ENCODE assay signal across 8 cellular contexts in the genomic region with DNA sequence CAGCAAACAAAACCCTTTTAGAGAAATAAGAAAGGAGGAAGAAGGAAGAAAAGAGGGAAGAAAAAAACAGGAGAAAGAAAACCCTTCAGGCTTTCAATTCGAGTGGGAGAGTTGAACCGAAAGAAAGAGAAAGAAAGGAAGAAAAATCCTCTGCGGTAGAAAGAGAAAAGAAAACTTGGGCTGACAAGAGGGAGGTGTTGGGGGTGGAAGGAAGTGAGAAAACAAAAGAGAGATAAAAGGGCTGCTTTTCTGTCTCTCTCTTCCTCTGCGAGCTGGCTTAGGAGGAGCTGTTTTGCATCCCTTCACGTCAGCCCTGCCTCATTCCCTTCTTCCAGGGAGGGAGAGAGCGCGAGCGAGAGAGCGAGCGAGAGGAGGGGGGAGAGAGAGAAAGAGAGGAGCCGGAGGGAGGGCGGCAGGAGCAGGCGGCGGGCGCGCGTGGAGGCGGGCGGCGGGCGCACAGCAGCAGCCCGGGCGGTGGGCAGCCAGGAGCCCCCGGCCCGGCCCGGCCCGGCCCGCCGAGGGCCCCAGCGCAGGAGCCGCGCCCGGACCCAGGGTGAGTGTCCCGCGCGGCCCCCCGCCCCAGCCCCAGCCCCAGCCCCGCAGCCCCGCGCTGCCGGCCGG. TPM values are rescaled to one million over a fixed set of nuclear protein-coding genes. Genes with fewer than 3 reads are reported as not detected.
DNase-seq lines count a peak whose midpoint lies in the region; ATAC-seq and TF ChIP-seq lines count a peak whose summit lies in the region.

A gene with protein sequence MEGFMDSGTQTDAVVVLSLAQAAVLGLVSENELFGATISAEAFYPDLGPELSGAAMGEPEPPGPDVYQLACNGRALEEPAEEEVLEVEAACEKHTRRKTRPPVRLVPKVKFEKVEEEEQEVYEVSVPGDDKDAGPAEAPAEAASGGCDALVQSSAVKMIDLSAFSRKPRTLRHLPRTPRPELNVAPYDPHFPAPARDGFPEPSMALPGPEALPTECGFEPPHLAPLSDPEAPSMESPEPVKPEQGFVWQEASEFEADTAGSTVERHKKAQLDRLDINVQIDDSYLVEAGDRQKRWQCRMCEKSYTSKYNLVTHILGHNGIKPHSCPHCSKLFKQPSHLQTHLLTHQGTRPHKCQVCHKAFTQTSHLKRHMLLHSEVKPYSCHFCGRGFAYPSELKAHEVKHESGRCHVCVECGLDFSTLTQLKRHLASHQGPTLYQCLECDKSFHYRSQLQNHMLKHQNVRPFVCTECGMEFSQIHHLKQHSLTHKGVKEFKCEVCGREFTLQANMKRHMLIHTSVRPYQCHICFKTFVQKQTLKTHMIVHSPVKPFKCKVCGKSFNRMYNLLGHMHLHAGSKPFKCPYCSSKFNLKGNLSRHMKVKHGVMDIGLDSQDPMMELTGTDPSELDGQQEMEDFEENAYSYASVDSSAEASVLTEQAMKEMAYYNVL (plus strand): TSS at position 263 of the 621 bp plus-strand sequence. CDS start 65,814 bp downstream, outside the sequence.

- peak within 1 kb of the TSS; percentile 94 for H3K4me2 ChIP-seq in PC-3 (ENCODE audit: low read length)
- H3K4me2 ChIP-seq in osteoblast (ENCODE audit: insufficient read depth, low read length) = peak within 1 kb of the TSS; percentile 95

- H3K27me3 ChIP-seq in PC-3 (ENCODE audit: low read length) = no peaks in the 10 kb centered on the region
- H3K27me3 ChIP-seq in heart right ventricle = no peaks in the 10 kb centered on the region
- no peaks in the 10 kb centered on the region for H3K27me3 ChIP-seq in osteoblast (ENCODE audit: insufficient read depth, low read length)

- TSS peak; percentile 61 for BruUV-seq in PC-3 (replicated peaks; lab: Mats Ljungman, UMichigan)

- ATAC-seq in HG02798 (IDR thresholded peaks at IDR 0.05; ENCODE audit: poor library complexity, unreplicated experiment) (peak; percentile 18), PC-3 (peak; percentile 18), heart right ventricle (peak; percentile 20 to 70 (median 42)), GM18517 (IDR thresholded peaks at IDR 0.05; ENCODE audit: unreplicated experiment) (no peak)

- DNase-seq in NCI-H524 (lab: John Stamatoyannopoulos, UW) = peak; percentile 25 to 55
- DNase-seq in NCI-H524 treated with DMSO at 0.1 percent for 48 hours (lab: John Stamatoyannopoulos, UW) = no peak
- peak; percentile 48 for DNase-seq in PC-3
- peak in 35 of 56 donors; percentile 6 to 68 (median 37) for DNase-seq in amygdala (lab: John Stamatoyannopoulos, UW)
- DNase-seq in heart right ventricle = peak; percentile 51 to 54
- DNase-seq in osteoblast (ENCODE audit: insufficient read length, low spot score, missing footprints) = peak; percentile 96

- TF ChIP-seq CTCF in PC-3 (conservative IDR thresholded peaks at IDR 0.05; ENCODE audit: low read depth, low read length) (no peak), heart right ventricle (IDR thresholded peaks at IDR 0.05) (no peak), osteoblast (IDR thresholded peaks at IDR 0.05; ENCODE audit: extremely low read depth, low read depth, low read length) (no peak)

- CTCF ChIA-PET in PC-3 (lab: Charles Lee) = interaction anchor here (0.6 kb wide), 2 partner anchors 114 to 120 kb away, joined by 3 to 6 read pairs; no protein-coding TSS in a partner anchor

- H3K79me2 ChIP-seq in PC-3 (ENCODE audit: low read length) (peaks cover 39% of the 10 kb centered on the region), osteoblast (ENCODE audit: insufficient read depth, low read length) (peaks cover 23% of the 10 kb centered on the region)

- H3K36me3 ChIP-seq in PC-3 (ENCODE audit: low read depth, low read length) = no peaks in the 10 kb centered on the region
- H3K36me3 ChIP-seq in heart right ventricle = no peaks in the 10 kb centered on the region
- no peaks in the 10 kb centered on the region for H3K36me3 ChIP-seq in osteoblast (ENCODE audit: insufficient read depth, low read length)

- no peaks in the 10 kb centered on the region for H3K9me2 ChIP-seq in PC-3 (replicated peaks; ENCODE audit: low read length)

- H2AFZ ChIP-seq in PC-3 (ENCODE audit: low read length) (peak within 1 kb of the TSS; percentile 64), osteoblast (ENCODE audit: low read length) (peak within 1 kb of the TSS; percentile 89)

- peak within 1 kb of the TSS; percentile 50 for H3K27ac ChIP-seq in PC-3 (ENCODE audit: low read length)
- H3K27ac ChIP-seq in heart right ventricle = peak within 1 kb of the TSS; percentile 68 to 97 (median 88)
- H3K27ac ChIP-seq in osteoblast (ENCODE audit: low read depth, low read length) = peak within 1 kb of the TSS; percentile 87

- WGBS in heart right ventricle, 2 donors = 1 to 4% methylated on average over 5 to 38 of the region's 42 CpGs

- H4K20me1 ChIP-seq in PC-3 (ENCODE audit: low read length) (0 out of 2 replicates have a peak, but pooled peaks cover 3% of the 10 kb centered on the region), osteoblast (ENCODE audit: insufficient read depth, low read length) (peaks cover 11% of the 10 kb centered on the region)

- intact Hi-C loops in PC-3 (cut with micrococcal nuclease) = loop anchor here (10.0 kb wide), 1 partner anchor 106 kb away; the partner anchor contains the start of gene AP3S2
- intact Hi-C loops in heart right ventricle (cut with DNase I) = loop anchor here in 8 of 10 donors (5.0 to 10.0 kb wide), 4 partner anchors 64 to 109 kb away; partner anchors contain the start of genes AP3S2 (in 3 of the 8) and ARPIN (in 1 of the 8)

- H3K4me1 ChIP-seq in PC-3 (ENCODE audit: insufficient read depth, low read length) (peaks cover 71% of the 10 kb centered on the region), heart right ventricle (peaks cover 11 to 61% (median 54%) of the 10 kb centered on the region in 9 donors), osteoblast (ENCODE audit: insufficient read depth, low read length) (peaks cover 49% of the 10 kb centered on the region)

- H3K9me3 ChIP-seq in PC-3 (ENCODE audit: low read length) (no peaks in the 10 kb centered on the region), heart right ventricle (no peaks in the 10 kb centered on the region), osteoblast (ENCODE audit: low read depth, low read length) (no peaks in the 10 kb centered on the region)

- POLR2A ChIA-PET in PC-3 (lab: Charles Lee; ENCODE audit: unreplicated experiment) = interaction anchor here (0.5 to 0.6 kb wide), 3 partner anchors 90 to 233 kb away, joined by 3 to 5 read pairs (median 4); partner anchors contain the start of genes CIB1 and GDPGP1

- peak within 1 kb of the TSS; percentile 89 for H3K4me3 ChIP-seq in PC-3 (ENCODE audit: low read length)
- H3K4me3 ChIP-seq in heart right ventricle = peak within 1 kb of the TSS; percentile 54 to 90 (median 84)
- peak within 1 kb of the TSS; percentile 86 for H3K4me3 ChIP-seq in osteoblast (ENCODE audit: insufficient read depth, low read length)

- peak within 1 kb of the TSS; percentile 82 for H3K9ac ChIP-seq in PC-3 (ENCODE audit: low read length)

- H3F3A ChIP-seq in PC-3 (ENCODE audit: low read length, unreplicated experiment) = peaks cover 3% of the 10 kb centered on the region

RNA-seq across cellular contexts. Expression of the gene that starts here (rescaled TPM):
- total RNA-seq in PC-3 (2014; rRNA removed) (12.9 and 21.2 TPM in 2 replicates), heart right ventricle (10 to 100 TPM in 1 of 10 donors, 1 to 10 TPM in 9; 2.8 to 19.8 (median 3.9) TPM), osteoblast (10.3 and 10.9 TPM in 2 replicates)
- polyA plus RNA-seq in heart right ventricle = 10 to 100 TPM in 1 of 2 donors, 1 to 10 TPM in 1; 3.3 to 11.0 TPM
